8 cellular contexts compared by ENCODE assay signal in genomic region chr5:138542956-138543729, GRCh38.
A peak's percentile ranks its signal among the peaks of the same experiment; 100 is the strongest.
DNase-seq lines count a peak whose midpoint lies in the region; ATAC-seq lines count a peak whose summit lies in the region.

Gene ETF1, minus strand, starts transcription at chr5:138543236. Its CDS starts 318 bp downstream, at chr5:138542918.

- DNase-seq in NCI-H748 (lab: John Stamatoyannopoulos, UW; ENCODE audit: unreplicated experiment) (peak; percentile 99), cortex of kidney (lab: John Stamatoyannopoulos, UW) (peak; percentile 88), left kidney (ENCODE audit: low read depth, low spot score) (peak; percentile 100)
- peak; percentile 99 for DNase-seq in activated CD4-positive, alpha-beta T cell treated with anti-CD3 and anti-CD28 coated beads, Interleukin-2, amount 50 U/mL, for 1 hour
- peak; percentile 99 to 100 for DNase-seq in stimulated activated CD4-positive, alpha-beta T cell treated with anti-CD3 and anti-CD28 coated beads, Interleukin-2, amount 100 ng/mL, for 24 hours

- H3K9me3 ChIP-seq in BLaER1 treated with 17β-estradiol and CSF1 and Interleukin-3, amounts not matched to agents 10 nM and 100 nM (replicated peaks in 1 of 11) = no peaks in the 10 kb centered on the region

- peaks cover 49 to 69% (median 61%) of the 10 kb centered on the region in 10 experiments for H3K4me1 ChIP-seq in BLaER1 treated with 17β-estradiol and CSF1 and Interleukin-3, amounts not matched to agents 10 nM and 100 nM

- no peaks in the 10 kb centered on the region for H3K27me3 ChIP-seq in BLaER1 treated with 17β-estradiol and CSF1 and Interleukin-3, amounts not matched to agents 10 nM and 100 nM

- H3K4me2 ChIP-seq in BLaER1 treated with 17β-estradiol and CSF1 and Interleukin-3, amounts not matched to agents 10 nM and 100 nM = peak within 1 kb of the TSS; percentile 88 to 99 (median 96)

- H3K4me3 ChIP-seq in BLaER1 treated with 17β-estradiol and CSF1 and Interleukin-3, amounts not matched to agents 10 nM and 100 nM = peak within 1 kb of the TSS; percentile 97 to 100 (median 98)

- peaks cover 29 to 72% (median 60%) of the 10 kb centered on the region in 11 experiments; a peak in 21 of 22 replicates for H4K20me1 ChIP-seq in BLaER1 treated with 17β-estradiol and CSF1 and Interleukin-3, amounts not matched to agents 10 nM and 100 nM

- H3K27ac ChIP-seq in BLaER1 treated with 17β-estradiol and CSF1 and Interleukin-3, amounts not matched to agents 10 nM and 100 nM = peak within 1 kb of the TSS; percentile 97 to 100 (median 99)

- H3K36me3 ChIP-seq in BLaER1 treated with 17β-estradiol and CSF1 and Interleukin-3, amounts not matched to agents 10 nM and 100 nM = peaks cover 13 to 42% (median 37%) of the 10 kb centered on the region in 11 experiments; a peak in 21 of 22 replicates

- ATAC-seq in GM19351 (IDR thresholded peaks at IDR 0.05; ENCODE audit: unreplicated experiment) (peak; percentile 87), HG03521 (IDR thresholded peaks at IDR 0.05; ENCODE audit: unreplicated experiment) (peak; percentile 87)

- peak within 1 kb of the TSS; percentile 96 to 100 (median 99) for H3K9ac ChIP-seq in BLaER1 treated with 17β-estradiol and CSF1 and Interleukin-3, amounts not matched to agents 10 nM and 100 nM

Comparison
In these comparisons a context has a peak if more than half of its experiments do, and no peak if none do; other contexts are left out.
1. Peak in every context shown above with its lines: DNase-seq, ATAC-seq, H3K4me3 ChIP-seq and H3K27ac ChIP-seq.